14 cellular contexts compared by ENCODE assay signal in genomic region chr1:184020328-184020727, GRCh38. TPM values are rescaled to one million over a fixed set of nuclear protein-coding genes. Genes with fewer than 3 reads are reported as not detected.
DNase-seq lines count a peak whose midpoint lies in the region; TF ChIP-seq lines count a peak whose summit lies in the region.
"Had no signal": no experiment of that assay in that cellular context is flagged by ENCODE, and none has a peak within 500 bp of the region (broad histone marks: within the 10 kb centered on the region; RNA-seq: fewer than 3 reads in every experiment).

No MANE protein-coding gene starts in this region.

- H3K36me3 Mint-ChIP-seq in nephron (ENCODE audit: low read depth): no peaks in the 10 kb centered on the region
- H3K36me3 Mint-ChIP-seq: CD14-positive monocyte; CD8-positive, alpha-beta memory T cell had no signal

- in situ Hi-C loops in SK-MEL-5 (cut with HindIII; ENCODE audit: low pct_unique_long_range_greater_than_20kb, low sequenced_read_pairs): no loop called here

- H3K27ac ChIP-seq in caudate nucleus (ENCODE audit: low read depth, low read length): peak overlapping the region; percentile 42
- peak overlapping the region; percentile 77 for H3K27ac ChIP-seq in substantia nigra (ENCODE audit: low read depth, low read length, poor library complexity, severe bottlenecking)

- H3K27ac Mint-ChIP-seq in nephron: peak overlapping the region; percentile 86 to 89 (median 87)
- H3K27ac Mint-ChIP-seq: CD14-positive monocyte had no signal

- peaks cover under 1% of the 10 kb centered on the region for H3K27me3 Mint-ChIP-seq in nephron (ENCODE audit: low read depth)

- DNase-seq in SK-MEL-5 (ENCODE audit: low read depth, low spot score): peak; percentile 36
- DNase-seq in caudate nucleus (lab: John Stamatoyannopoulos, UW): no peak
- DNase-seq in substantia nigra (lab: John Stamatoyannopoulos, UW): no peak
- no peak for DNase-seq in nucleus accumbens (lab: John Stamatoyannopoulos, UW)
- DNase-seq in CD1c-positive myeloid dendritic cell (ENCODE audit: extremely low spot score): no peak
- no peak for DNase-seq in SW 1271 (lab: John Stamatoyannopoulos, UW)
- DNase-seq in activated gamma-delta T cell treated with Interleukin-2 at 50 U/mL for 16 hours: no peak
- DNase-seq: Caco-2; CD8-positive, alpha-beta memory T cell; DND-41; GDM1; GOT3 had no signal

- H3K9me3 Mint-ChIP-seq in nephron: no peaks in the 10 kb centered on the region
- H3K9me3 Mint-ChIP-seq: CD14-positive monocyte; CD8-positive, alpha-beta memory T cell had no signal

- no peak for TF ChIP-seq CTCF in nephron (IDR thresholded peaks at IDR 0.05; ENCODE audit: unreplicated experiment in 3 of 3)

- no peak overlapping the region for H3K4me3 Mint-ChIP-seq in nephron
- H3K4me3 Mint-ChIP-seq: CD14-positive monocyte; CD8-positive, alpha-beta memory T cell had no signal

- H3K4me1 Mint-ChIP-seq in nephron: peaks cover 74% of the 10 kb centered on the region
- H3K4me1 Mint-ChIP-seq: CD8-positive, alpha-beta memory T cell had no signal

RNA-seq across cellular contexts. Expression of gene COLGALT2, which starts 17.2 kb away (rescaled TPM):
- 11.7 and 12.2 TPM in 2 replicates for total RNA-seq in SK-MEL-5 (2014; rRNA removed; shearing (Covaris generic))
- polyA plus RNA-seq in SK-MEL-5 (2015; cell fraction: cytosol; rRNA removed): 10.9 and 14.9 TPM in 2 replicates
- polyA plus RNA-seq in SK-MEL-5 (2015; cell fraction: nucleus; rRNA removed): 25.5 and 30.1 TPM in 2 replicates
- polyA plus RNA-seq: CD14-positive monocyte had no signal

RNA-seq across cellular contexts. Expression of gene TSEN15, which starts 31.2 kb away (rescaled TPM):
- 80.9 and 83.2 TPM in 2 replicates for total RNA-seq in SK-MEL-5 (2014; rRNA removed; shearing (Covaris generic))
- 61.9 and 64.5 TPM in 2 replicates for polyA plus RNA-seq in SK-MEL-5 (2015; cell fraction: cytosol; rRNA removed)
- 95.3 and 99.9 TPM in 2 replicates for polyA plus RNA-seq in SK-MEL-5 (2015; cell fraction: nucleus; rRNA removed)
